In the genomic region with DNA sequence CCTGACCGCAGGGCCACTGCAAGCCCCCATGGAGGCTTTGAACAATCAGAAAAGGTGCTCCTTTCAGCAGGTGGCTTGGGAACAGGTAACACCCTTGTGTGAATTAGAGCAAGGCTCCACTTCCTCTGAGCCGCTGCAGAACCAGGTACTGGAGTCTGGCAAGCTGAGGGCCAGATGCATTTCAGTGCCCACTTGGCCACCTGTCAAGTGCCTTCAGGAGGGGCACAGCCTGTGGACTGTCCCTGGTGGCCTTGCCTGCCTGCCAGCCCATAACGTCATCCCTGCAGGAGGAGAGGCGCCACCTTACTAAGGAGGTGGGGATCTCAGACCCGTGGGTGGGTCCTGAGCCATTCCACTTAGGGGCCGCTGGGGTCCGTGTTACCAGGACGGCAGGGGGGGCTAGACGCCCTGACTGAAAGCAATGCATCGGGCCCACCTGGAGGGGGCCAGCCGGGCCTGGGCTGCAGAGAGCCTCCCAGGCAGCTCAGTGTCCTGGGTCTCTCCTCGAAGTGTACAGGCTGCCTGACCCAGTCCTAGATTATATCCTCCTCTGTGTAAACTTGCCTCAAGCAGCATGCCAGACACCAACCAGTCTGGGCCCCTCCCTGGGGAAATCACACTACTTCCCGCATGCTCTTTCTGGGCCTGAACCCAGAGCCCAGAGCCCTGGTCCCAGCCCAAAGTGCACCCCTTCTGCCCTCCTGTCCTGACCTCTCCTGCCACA, we compare ENCODE assay signal across 1 cellular context.
TF ChIP-seq lines count a peak whose summit lies in the region.

No MANE protein-coding gene starts in this region.

TF ChIP-seq in WTC11, 78 proteins besides CTCF, POLR2A, EP300 and RAD21 (continued from another document):
- TF ChIP-seq, protein P1, sequence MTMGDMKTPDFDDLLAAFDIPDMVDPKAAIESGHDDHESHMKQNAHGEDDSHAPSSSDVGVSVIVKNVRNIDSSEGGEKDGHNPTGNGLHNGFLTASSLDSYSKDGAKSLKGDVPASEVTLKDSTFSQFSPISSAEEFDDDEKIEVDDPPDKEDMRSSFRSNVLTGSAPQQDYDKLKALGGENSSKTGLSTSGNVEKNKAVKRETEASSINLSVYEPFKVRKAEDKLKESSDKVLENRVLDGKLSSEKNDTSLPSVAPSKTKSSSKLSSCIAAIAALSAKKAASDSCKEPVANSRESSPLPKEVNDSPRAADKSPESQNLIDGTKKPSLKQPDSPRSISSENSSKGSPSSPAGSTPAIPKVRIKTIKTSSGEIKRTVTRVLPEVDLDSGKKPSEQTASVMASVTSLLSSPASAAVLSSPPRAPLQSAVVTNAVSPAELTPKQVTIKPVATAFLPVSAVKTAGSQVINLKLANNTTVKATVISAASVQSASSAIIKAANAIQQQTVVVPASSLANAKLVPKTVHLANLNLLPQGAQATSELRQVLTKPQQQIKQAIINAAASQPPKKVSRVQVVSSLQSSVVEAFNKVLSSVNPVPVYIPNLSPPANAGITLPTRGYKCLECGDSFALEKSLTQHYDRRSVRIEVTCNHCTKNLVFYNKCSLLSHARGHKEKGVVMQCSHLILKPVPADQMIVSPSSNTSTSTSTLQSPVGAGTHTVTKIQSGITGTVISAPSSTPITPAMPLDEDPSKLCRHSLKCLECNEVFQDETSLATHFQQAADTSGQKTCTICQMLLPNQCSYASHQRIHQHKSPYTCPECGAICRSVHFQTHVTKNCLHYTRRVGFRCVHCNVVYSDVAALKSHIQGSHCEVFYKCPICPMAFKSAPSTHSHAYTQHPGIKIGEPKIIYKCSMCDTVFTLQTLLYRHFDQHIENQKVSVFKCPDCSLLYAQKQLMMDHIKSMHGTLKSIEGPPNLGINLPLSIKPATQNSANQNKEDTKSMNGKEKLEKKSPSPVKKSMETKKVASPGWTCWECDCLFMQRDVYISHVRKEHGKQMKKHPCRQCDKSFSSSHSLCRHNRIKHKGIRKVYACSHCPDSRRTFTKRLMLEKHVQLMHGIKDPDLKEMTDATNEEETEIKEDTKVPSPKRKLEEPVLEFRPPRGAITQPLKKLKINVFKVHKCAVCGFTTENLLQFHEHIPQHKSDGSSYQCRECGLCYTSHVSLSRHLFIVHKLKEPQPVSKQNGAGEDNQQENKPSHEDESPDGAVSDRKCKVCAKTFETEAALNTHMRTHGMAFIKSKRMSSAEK (CRISPR knock-in tag; IDR thresholded peaks at IDR 0.05; ENCODE audit: borderline replicate concordance), result no peak
- TF ChIP-seq ZNF317 (CRISPR knock-in tag; IDR thresholded peaks at IDR 0.05; ENCODE audit: borderline replicate concordance, low read depth), result no peak
- no peak for TF ChIP-seq KAT7 (CRISPR knock-in tag; IDR thresholded peaks at IDR 0.05; ENCODE audit: borderline replicate concordance)
- TF ChIP-seq HMGA2 (CRISPR knock-in tag; IDR thresholded peaks at IDR 0.05), result no peak
TF ChIP-seq in WTC11: peak in this region for 0.
